Comparison of ENCODE assay signal across 20 cellular contexts in genomic region chr7:48074231-48074654, GRCh38. TPM values are rescaled to one million over a fixed set of nuclear protein-coding genes. Genes with fewer than 3 reads are reported as not detected.
DNase-seq lines count a peak whose midpoint lies in the region; ATAC-seq and TF ChIP-seq lines count a peak whose summit lies in the region.
"Had no signal": no experiment of that assay in that cellular context is flagged by ENCODE, and none has a peak within 500 bp of the region (broad histone marks: within the 10 kb centered on the region; RNA-seq: fewer than 3 reads in every experiment).

No MANE protein-coding gene starts in this region.

- peaks cover 4% of the 10 kb centered on the region; the same call in 1 of the 3 replicates for H3K36me3 Mint-ChIP-seq in GM23338 (ENCODE audit: low read depth)
- H3K36me3 Mint-ChIP-seq in activated T-helper 17 cell treated with anti-CD3 and anti-CD28 coated beads, Interleukin-2, amount 50 U/mL, for 72 hours (ENCODE audit: low read depth): no peaks in the 10 kb centered on the region

- no peaks in the 10 kb centered on the region for H3K79me2 ChIP-seq in ACC112 (ENCODE audit: control insufficient read depth, insufficient read depth, low read length, unreplicated experiment)
- no peaks in the 10 kb centered on the region for H3K79me2 ChIP-seq in GM23338 (replicated peaks; ENCODE audit: insufficient read depth)

- no peaks in the 10 kb centered on the region for H4K20me1 ChIP-seq in GM23338 (replicated peaks; ENCODE audit: insufficient read depth)

- H3K9me3 Mint-ChIP-seq in GM23338: 0 out of 3 replicates have a peak, but pooled peaks cover 4% of the 10 kb centered on the region
- no peaks in the 10 kb centered on the region for H3K9me3 Mint-ChIP-seq in activated T-helper 17 cell treated with anti-CD3 and anti-CD28 coated beads, Interleukin-2, amount 50 U/mL, for 72 hours

- ATAC-seq in GM23338: no peak
- ATAC-seq in activated T-helper 17 cell treated with anti-CD3 and anti-CD28 coated beads, Interleukin-2, amount 50 U/mL, for 72 hours (replicated peaks): peak; percentile 95
- no peak for ATAC-seq in HG03354 (IDR thresholded peaks at IDR 0.05; ENCODE audit: poor library complexity, severe bottlenecking, unreplicated experiment)
- ATAC-seq: gastrocnemius medialis, left lung had no signal

- H3K36me3 ChIP-seq in ACC112 (ENCODE audit: insufficient read depth, low read length) (no peaks in the 10 kb centered on the region), GM23338 (ENCODE audit: insufficient read depth) (no peaks in the 10 kb centered on the region)
- H3K36me3 ChIP-seq: gastrocnemius medialis, left lung, sigmoid colon had no signal

- H2AFZ ChIP-seq in ACC112 (ENCODE audit: low read length, unreplicated experiment): peak overlapping the region; percentile 21
- 0 out of 2 replicates have a peak overlapping the region, but pooled peaks have one; percentile 8 for H2AFZ ChIP-seq in GM23338

- peaks cover 5% of the 10 kb centered on the region for H3K4me1 ChIP-seq in ACC112 (ENCODE audit: control insufficient read depth, insufficient read depth, low read length, unreplicated experiment)
- no peaks in the 10 kb centered on the region for H3K4me1 ChIP-seq in GM23338 (ENCODE audit: insufficient read depth)
- H3K4me1 ChIP-seq: gastrocnemius medialis, sigmoid colon had no signal

- H3K4me1 Mint-ChIP-seq in GM23338: no peaks in the 10 kb centered on the region; the same call in 2 of the 3 replicates
- no peaks in the 10 kb centered on the region for H3K4me1 Mint-ChIP-seq in activated T-helper 17 cell treated with anti-CD3 and anti-CD28 coated beads, Interleukin-2, amount 50 U/mL, for 72 hours

- no peak overlapping the region for H3K4me2 ChIP-seq in GM23338

- H3F3A ChIP-seq in GM23338 (replicated peaks; ENCODE audit: low read depth): no peaks in the 10 kb centered on the region

- TF ChIP-seq CTCF in GM23338 (conservative IDR thresholded peaks at IDR 0.05; ENCODE audit: low read depth in 2 of 2): no peak

- no peak overlapping the region for H3K4me3 Mint-ChIP-seq in GM23338
- H3K4me3 Mint-ChIP-seq in activated T-helper 17 cell treated with anti-CD3 and anti-CD28 coated beads, Interleukin-2, amount 50 U/mL, for 72 hours: no peak overlapping the region
- H3K4me3 Mint-ChIP-seq: activated T-helper 1 cell treated with anti-CD3 and anti-CD28 coated beads, Interleukin-12 subunit alpha, Interleukin-12 subunit beta, Interleukin-2, Interleukin-4 antibody, amounts not matched to agents 30 ng/mL and 10 ng/mL and 1 ng/mL, durations not matched to agents 14 hours and 24 hours and 36 hours had no signal

- H3K4me3 ChIP-seq in ACC112 (ENCODE audit: low read depth, low read length) (no peak overlapping the region), GM23338 (no peak overlapping the region)
- H3K4me3 ChIP-seq: gastrocnemius medialis, left lung, sigmoid colon had no signal

- DNase-seq in GM23338 (ENCODE audit: low spot score): no peak
- DNase-seq in islet precursor cell: peak; percentile 81
- DNase-seq in pons (ENCODE audit: low spot score): no peak
- DNase-seq in NCI-H82 (lab: John Stamatoyannopoulos, UW): no peak
- no peak for DNase-seq in stimulated activated CD8-positive, alpha-beta memory T cell treated with anti-CD3 and anti-CD28 coated beads, Interleukin-4, amount 100 ng/mL, for 48 hours
- DNase-seq: AML-193; gastrocnemius medialis; GF-D8; left lung; NCI-H1048; NCI-H69; occipital lobe; sigmoid colon; stimulated activated CD4-positive, alpha-beta T cell treated with anti-CD3 and anti-CD28 coated beads, Interleukin-1b, Interleukin-23, amount 100 ng/mL, for 48 hours had no signal

- H3K27me3 Mint-ChIP-seq in GM23338 (ENCODE audit: insufficient read depth, low read depth, poor library complexity): peaks cover 2% of the 10 kb centered on the region
- no peaks in the 10 kb centered on the region for H3K27me3 Mint-ChIP-seq in activated T-helper 17 cell treated with anti-CD3 and anti-CD28 coated beads, Interleukin-2, amount 50 U/mL, for 72 hours

- H3K27ac ChIP-seq in ACC112 (ENCODE audit: low read depth, low read length) (no peak overlapping the region), GM23338 (ENCODE audit: low read depth) (no peak overlapping the region)
- H3K27ac ChIP-seq: gastrocnemius medialis, left lung, sigmoid colon, VCaP had no signal

- H3K27me3 ChIP-seq in ACC112 (ENCODE audit: insufficient read depth, low read length) (no peaks in the 10 kb centered on the region), GM23338 (ENCODE audit: insufficient read depth) (no peaks in the 10 kb centered on the region)
- H3K27me3 ChIP-seq: gastrocnemius medialis, left lung, sigmoid colon had no signal

- H3K27ac Mint-ChIP-seq in GM23338: no peak overlapping the region
- H3K27ac Mint-ChIP-seq in activated T-helper 17 cell treated with anti-CD3 and anti-CD28 coated beads, Interleukin-2, amount 50 U/mL, for 72 hours: peak overlapping the region; percentile 43
- H3K27ac Mint-ChIP-seq: activated T-helper 1 cell treated with anti-CD3 and anti-CD28 coated beads, Interleukin-12 subunit alpha, Interleukin-12 subunit beta, Interleukin-2, Interleukin-4 antibody, amounts not matched to agents 30 ng/mL and 10 ng/mL and 1 ng/mL, durations not matched to agents 14 hours and 24 hours and 36 hours had no signal

- H3K9me2 ChIP-seq in GM23338 (ENCODE audit: insufficient read depth): no peaks in the 10 kb centered on the region

TF ChIP-seq in GM23338, 12 proteins besides CTCF, POLR2A, EP300 and RAD21 (continues in another document):
- TF ChIP-seq REST (IDR thresholded peaks at IDR 0.05; ENCODE audit: unreplicated experiment) (no peak), POLR2AphosphoS5 (IDR thresholded peaks at IDR 0.05; ENCODE audit: low read depth) (no peak), CREB1 (CRISPR knock-in tag; IDR thresholded peaks at IDR 0.05; ENCODE audit: low read depth) (no peak), ZNF331 (CRISPR knock-in tag; IDR thresholded peaks at IDR 0.05; ENCODE audit: low read depth) (no peak)

RNA-seq across cellular contexts. Expression of gene UPP1, which starts 14.8 kb away (rescaled TPM):
- 22.7 and 28.6 TPM in 2 replicates for total RNA-seq in GM23338 (2014; rRNA removed; shearing (Covaris generic))
- polyA plus RNA-seq in GM23338 (2016; fragmentation: Nextera tagmentation; extraction: Ambion mirVana): 43.5 and 44.1 TPM in 2 replicates
- total RNA-seq in activated T-helper 17 cell treated with anti-CD3 and anti-CD28 coated beads, Interleukin-2, amount 50 U/mL, for 72 hours: 10 to 100 TPM; 69.1 to 83.9 TPM

RNA-seq across cellular contexts. Expression of gene C7orf57, which starts 38.9 kb away (rescaled TPM):
- 0.42 and 1.6 TPM in 2 replicates for total RNA-seq in GM23338 (2014; rRNA removed; shearing (Covaris generic))
- 1.7 and 2.1 TPM in 2 replicates for polyA plus RNA-seq in GM23338 (2016; fragmentation: Nextera tagmentation; extraction: Ambion mirVana)
- total RNA-seq in activated T-helper 17 cell treated with anti-CD3 and anti-CD28 coated beads, Interleukin-2, amount 50 U/mL, for 72 hours: under 1 TPM; 0.32 to 0.95 TPM
- total RNA-seq: chondrocyte, gastrocnemius medialis, sigmoid colon had no signal
- polyA plus RNA-seq: sigmoid colon had no signal

RNA-seq across cellular contexts. Expression of gene SUN3, which starts 45.3 kb away (rescaled TPM):
- total RNA-seq in GM23338 (2014; rRNA removed; shearing (Covaris generic)): 0.52 TPM in 1 of 2 replicates, not detected in the other
- 1.0 TPM in 1 of 2 replicates, not detected in the other for polyA plus RNA-seq in GM23338 (2016; fragmentation: Nextera tagmentation; extraction: Ambion mirVana)
- total RNA-seq in activated T-helper 17 cell treated with anti-CD3 and anti-CD28 coated beads, Interleukin-2, amount 50 U/mL, for 72 hours: under 1 TPM in 1 of 2 donors, not detected in 1; 0.50 TPM
- total RNA-seq: activated T-helper 1 cell treated with anti-CD3 and anti-CD28 coated beads, Interleukin-12 subunit alpha, Interleukin-12 subunit beta, Interleukin-2, Interleukin-4 antibody, amounts not matched to agents 30 ng/mL and 10 ng/mL and 1 ng/mL, durations not matched to agents 14 hours and 24 hours and 36 hours; chondrocyte; gastrocnemius medialis; left lung; occipital lobe; sigmoid colon had no signal
